Comparison of ENCODE assay signal across 11 cellular contexts in the genomic region with DNA sequence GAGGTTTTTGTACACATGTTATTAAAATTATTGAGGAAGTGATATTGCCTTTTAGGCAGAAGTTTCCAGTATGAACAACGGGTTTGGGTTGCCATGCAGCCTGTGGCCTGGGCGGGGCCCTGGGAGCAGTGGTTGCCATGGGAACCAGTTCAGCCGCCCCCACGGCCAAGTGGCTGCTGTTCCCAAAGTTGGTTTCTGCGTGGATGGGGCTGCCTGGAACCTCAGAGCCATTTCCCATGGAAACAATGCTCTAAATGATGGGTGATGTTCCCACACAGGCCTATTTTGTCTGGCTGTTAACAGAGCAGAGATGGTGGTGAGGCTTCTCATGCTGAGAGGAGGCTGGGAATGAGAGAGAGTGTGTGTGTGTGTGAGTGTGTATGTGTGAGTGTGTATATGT. TPM values are rescaled to one million over a fixed set of nuclear protein-coding genes. Genes with fewer than 3 reads are reported as not detected.
DNase-seq lines count a peak whose midpoint lies in the region; ATAC-seq and TF ChIP-seq lines count a peak whose summit lies in the region.
"Had no signal": no experiment of that assay in that cellular context is flagged by ENCODE, and none has a peak within 500 bp of the region (broad histone marks: within the 10 kb centered on the region; RNA-seq: fewer than 3 reads in every experiment).

No MANE protein-coding gene starts in this region.

- peaks cover 18 to 75% (median 23%) of the 10 kb centered on the region in 10 experiments; a peak in 19 of 20 replicates for H3K4me1 ChIP-seq in BLaER1 treated with 17β-estradiol and CSF1 and Interleukin-3, amounts not matched to agents 10 nM and 100 nM
- peaks cover 17% of the 10 kb centered on the region for H3K4me1 ChIP-seq in OCI-LY7 (ENCODE audit: insufficient read depth, low read length, poor library complexity, severe bottlenecking)
- H3K4me1 ChIP-seq in esophagus squamous epithelium: peaks cover 0 to 19% (median 7%) of the 10 kb centered on the region in 3 donors

- H3K79me2 ChIP-seq in OCI-LY7 (ENCODE audit: insufficient read depth, low read depth, low read length): no peaks in the 10 kb centered on the region

- no peaks in the 10 kb centered on the region for H4K20me1 ChIP-seq in BLaER1 treated with 17β-estradiol and CSF1 and Interleukin-3, amounts not matched to agents 10 nM and 100 nM
- H4K20me1 ChIP-seq in OCI-LY7 (ENCODE audit: insufficient read depth, low read length): no peaks in the 10 kb centered on the region

- no peaks in the 10 kb centered on the region for H3K9me2 ChIP-seq in OCI-LY7 (ENCODE audit: insufficient read depth, low read length)

- no peak overlapping the region for H3K4me3 ChIP-seq in BLaER1 treated with 17β-estradiol and CSF1 and Interleukin-3, amounts not matched to agents 10 nM and 100 nM
- no peak overlapping the region for H3K4me3 ChIP-seq in OCI-LY7 (ENCODE audit: low read depth, low read length, poor library complexity, severe bottlenecking)
- no peak overlapping the region for H3K4me3 ChIP-seq in foreskin fibroblast (ENCODE audit: low read depth in 1 of 2, low read length in 2 of 2)
- no peak overlapping the region for H3K4me3 ChIP-seq in esophagus squamous epithelium
- H3K4me3 ChIP-seq: MG63 had no signal

- 24 to 40% methylated on average over 4 of the region's 5 CpGs for WGBS in esophagus squamous epithelium, 2 donors

- H3K9me3 ChIP-seq in BLaER1 treated with 17β-estradiol and CSF1 and Interleukin-3, amounts not matched to agents 10 nM and 100 nM (replicated peaks in 1 of 11): peaks cover 0 to 6% (median 0%) of the 10 kb centered on the region in 11 experiments; a peak in 1 of 22 replicates
- no peaks in the 10 kb centered on the region for H3K9me3 ChIP-seq in OCI-LY7 (ENCODE audit: low read length)
- no peaks in the 10 kb centered on the region for H3K9me3 ChIP-seq in esophagus squamous epithelium
- H3K9me3 ChIP-seq: MG63 had no signal

- no TSS peak for BruUV-seq in OCI-LY7 (replicated peaks; lab: Mats Ljungman, UMichigan)

- H3K27ac ChIP-seq in BLaER1 treated with 17β-estradiol and CSF1 and Interleukin-3, amounts not matched to agents 10 nM and 100 nM: peak overlapping the region in 4 of 11 experiments; percentile 59 to 91 (median 86); a peak in 8 of 22 replicates
- H3K27ac ChIP-seq in OCI-LY7 (ENCODE audit: low read depth, low read length, poor library complexity, severe bottlenecking) (no peak overlapping the region), esophagus squamous epithelium (peak overlapping the region in 1 of 4 donors; percentile 16)

- POLR2A ChIA-PET in OCI-LY7 (lab: Charles Lee): interaction anchor here (0.6 kb wide), 1 partner anchor 403 kb away, joined by 3 read pairs; no protein-coding TSS in a partner anchor

- CTCF ChIA-PET in OCI-LY7 (lab: Charles Lee; ENCODE audit: unreplicated experiment): no interaction called here

- peak overlapping the region in 6 of 11 experiments; percentile 21 to 94 (median 64); a peak in 10 of 22 replicates for H3K4me2 ChIP-seq in BLaER1 treated with 17β-estradiol and CSF1 and Interleukin-3, amounts not matched to agents 10 nM and 100 nM
- H3K4me2 ChIP-seq in OCI-LY7 (ENCODE audit: low read length): no peak overlapping the region

- H3K27me3 ChIP-seq in BLaER1 treated with 17β-estradiol and CSF1 and Interleukin-3, amounts not matched to agents 10 nM and 100 nM: no peaks in the 10 kb centered on the region
- no peaks in the 10 kb centered on the region for H3K27me3 ChIP-seq in esophagus squamous epithelium
- H3K27me3 ChIP-seq: MG63 had no signal

- TF ChIP-seq CTCF in OCI-LY7 (conservative IDR thresholded peaks at IDR 0.05; ENCODE audit: low read length) (no peak), foreskin fibroblast (IDR thresholded peaks at IDR 0.05; ENCODE audit: low read depth, low read length) (no peak), esophagus squamous epithelium (IDR thresholded peaks at IDR 0.05) (no peak)

- ATAC-seq in HG02973 (IDR thresholded peaks at IDR 0.05; ENCODE audit: unreplicated experiment): no peak
- ATAC-seq in HG03159 (IDR thresholded peaks at IDR 0.05; ENCODE audit: unreplicated experiment): no peak

- H3K36me3 ChIP-seq in BLaER1 treated with 17β-estradiol and CSF1 and Interleukin-3, amounts not matched to agents 10 nM and 100 nM: 0 out of 22 replicates have a peak, but pooled peaks cover 0 to 5% (median 0%) of the 10 kb centered on the region in 11 experiments
- H3K36me3 ChIP-seq in OCI-LY7 (ENCODE audit: insufficient read depth, low read length): no peaks in the 10 kb centered on the region
- H3K36me3 ChIP-seq in esophagus squamous epithelium: no peaks in the 10 kb centered on the region
- H3K36me3 ChIP-seq: MG63 had no signal

- H2AFZ ChIP-seq in OCI-LY7 (ENCODE audit: low read length): no peak overlapping the region

- H3K9ac ChIP-seq in BLaER1 treated with 17β-estradiol and CSF1 and Interleukin-3, amounts not matched to agents 10 nM and 100 nM: peak overlapping the region in 2 of 11 experiments; percentile 63 to 69; a peak in 4 of 22 replicates

- no peak for TF ChIP-seq POLR2A in esophagus squamous epithelium (IDR thresholded peaks at IDR 0.05)

- DNase-seq in OCI-LY7 (ENCODE audit: low spot score) (peak; percentile 5), foreskin fibroblast (peak; percentile 11 to 52), nucleus accumbens (lab: John Stamatoyannopoulos, UW) (peak in 51 of 56 donors; percentile 19 to 92 (median 69)), esophagus squamous epithelium (lab: John Stamatoyannopoulos, UW) (no peak)
- DNase-seq in stimulated activated CD4-positive, alpha-beta T cell treated with anti-CD3 and anti-CD28 coated beads, Interleukin-4, amount 100 ng/mL, for 4 hours: no peak
- DNase-seq: activated CD4-positive, alpha-beta memory T cell treated with anti-CD3 and anti-CD28 coated beads for 36 hours; MG63 had no signal

- intact Hi-C loops in OCI-LY7 (cut with micrococcal nuclease; ENCODE audit: unreplicated experiment): no loop called here
- intact Hi-C loops in esophagus squamous epithelium (cut with DNase I): no loop called here

RNA-seq across cellular contexts. Expression of a gene that starts 19.5 kb away (rescaled TPM):
- not detected in 2 replicates for total RNA-seq in OCI-LY7 (2014; rRNA removed; shearing (Covaris generic))
- total RNA-seq in OCI-LY7 (2022): not detected in 2 replicates
- total RNA-seq in esophagus squamous epithelium: 1 to 10 TPM in 3 of 4 donors, under 1 TPM in 1; 0.72 to 5.9 (median 2.4) TPM

RNA-seq across cellular contexts. Expression of a gene that starts 38.3 kb away (rescaled TPM):
- total RNA-seq in OCI-LY7 (2014; rRNA removed; shearing (Covaris generic)): 0.54 TPM in 1 of 2 replicates, not detected in the other
- total RNA-seq in OCI-LY7 (2022): not detected in 2 replicates
- 1 to 10 TPM in 1 of 4 donors, not detected in 3; 1.3 TPM for total RNA-seq in esophagus squamous epithelium
- total RNA-seq: SK-MEL-5 had no signal

Comparison
In these comparisons a context has a peak if more than half of its experiments do, and no peak if none do; other contexts are left out.
1. DNase-seq: peak in OCI-LY7 (single experiment), foreskin fibroblast (2 of 2) and nucleus accumbens (51 of 56); none in esophagus squamous epithelium (single experiment) and stimulated activated CD4-positive, alpha-beta T cell treated with anti-CD3 and anti-CD28 coated beads, Interleukin-4, amount 100 ng/mL, for 4 hours (0 of 2).